ENCODE assay signal across 26 cellular contexts in the genomic region with DNA sequence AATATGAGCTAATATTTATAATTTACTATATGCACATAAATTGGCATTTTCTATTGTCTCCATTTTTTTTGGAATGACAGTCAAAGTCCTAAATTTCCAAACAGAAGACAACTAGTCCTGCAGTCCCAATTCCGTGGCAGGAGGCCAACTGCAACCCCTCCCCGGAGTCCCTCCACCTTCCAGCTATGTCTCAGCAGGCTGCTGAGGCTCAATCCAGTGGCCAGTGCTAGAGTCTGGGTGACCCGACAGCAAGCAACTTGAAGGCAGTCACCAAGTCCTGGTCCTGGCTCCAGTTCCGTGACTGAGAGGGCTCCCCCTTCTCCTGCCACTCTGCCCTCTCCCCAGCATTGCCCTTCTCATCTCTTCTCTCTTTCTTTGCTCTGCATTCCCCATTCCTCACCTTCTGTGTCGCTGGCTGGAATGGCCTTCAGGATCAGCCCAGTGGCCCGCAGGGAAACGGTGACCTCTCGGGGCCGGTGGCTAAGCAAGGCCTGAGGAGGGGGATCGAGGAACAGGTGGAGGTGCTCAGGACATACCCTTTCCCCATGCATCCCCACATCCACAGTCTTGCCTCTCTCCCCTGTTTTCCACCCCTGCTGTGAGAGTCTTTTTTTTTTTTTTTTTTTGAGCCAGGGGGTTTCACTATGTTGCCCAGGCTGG. TPM values are rescaled to one million over a fixed set of nuclear protein-coding genes. Genes with fewer than 3 reads are reported as not detected.
"Had no signal": no experiment of that assay in that cellular context is flagged by ENCODE, and none has a peak within 500 bp of the region (broad histone marks: within the 10 kb centered on the region; RNA-seq: fewer than 3 reads in every experiment).

No MANE protein-coding gene starts in this region.

- H3K9ac ChIP-seq: neural progenitor cell had no signal

- H3K27me3 ChIP-seq: brain microvascular endothelial cell, neural progenitor cell, uterus had no signal

- H3K4me2 ChIP-seq: neural progenitor cell had no signal

- H2AFZ ChIP-seq: neural progenitor cell had no signal

- H3K4me3 Mint-ChIP-seq: mesothelial cell of epicardium; naive thymus-derived CD8-positive, alpha-beta T cell; neural progenitor cell; stimulated activated naive CD8-positive, alpha-beta T cell treated with anti-CD3 and anti-CD28 coated beads, Interleukin-15, Interleukin-2, amounts not matched to agents 100 ng/mL and 50 ng/mL, for 24 hours; WTC11 had no signal

- H3K4me3 ChIP-seq: neural progenitor cell, psoas muscle, tibial artery, uterus had no signal

- H3K27ac Mint-ChIP-seq: mesothelial cell of epicardium; neural progenitor cell; stimulated activated naive CD8-positive, alpha-beta T cell treated with anti-CD3 and anti-CD28 coated beads, Interleukin-15, Interleukin-2, amounts not matched to agents 100 ng/mL and 50 ng/mL, for 24 hours; WTC11 had no signal

- H3K36me3 Mint-ChIP-seq: mesothelial cell of epicardium, neural progenitor cell, WTC11 had no signal

- H3K27ac ChIP-seq: brain microvascular endothelial cell, neural progenitor cell, psoas muscle, tibial artery, uterus had no signal

- H3K4me1 Mint-ChIP-seq: mesothelial cell of epicardium, neural progenitor cell had no signal

- H3K36me3 ChIP-seq: brain microvascular endothelial cell, neural progenitor cell, tibial artery, uterus had no signal

- H3K4me1 ChIP-seq: neural progenitor cell, psoas muscle, tibial artery, uterus had no signal

- FAIRE-seq: colon, endometrium, kidney had no signal

- H3K27me3 Mint-ChIP-seq: naive thymus-derived CD8-positive, alpha-beta T cell had no signal

- DNase-seq: activated T-cell treated with anti-CD3 and anti-CD28 coated beads, Interleukin-2, amount 50 U/mL, for 1 hour; aorta; brain microvascular endothelial cell; central memory CD4-positive, alpha-beta T cell; foreskin fibroblast; kidney; naive thymus-derived CD8-positive, alpha-beta T cell; psoas muscle; right cardiac atrium; stimulated activated CD4-positive, alpha-beta T cell treated with anti-CD3 and anti-CD28 coated beads, Interleukin-4, amount 100 ng/mL, for 4 hours; substantia nigra; T-helper 1 cell; T-helper 9 cell; uterus had no signal

- ATAC-seq: activated naive CD4-positive, alpha-beta T cell treated with anti-CD3 and anti-CD28 coated beads, Interleukin-2, amount 50 U/mL, for 72 hours; naive thymus-derived CD8-positive, alpha-beta T cell; psoas muscle; right cardiac atrium; WTC11 had no signal

- H3K9me3 ChIP-seq: tibial artery, uterus had no signal

RNA-seq across cellular contexts. Expression of a gene that starts 22.4 kb away (rescaled TPM):
- total RNA-seq: epithelial cell of proximal tubule, fibroblast of lung, lung microvascular endothelial cell, osteoblast, psoas muscle, right cardiac atrium had no signal
- polyA plus RNA-seq: aorta; fibroblast of lung; naive thymus-derived CD8-positive, alpha-beta T cell; psoas muscle had no signal

RNA-seq across cellular contexts. Expression of a gene that starts 45.9 kb away (rescaled TPM):
- total RNA-seq: epithelial cell of proximal tubule, fibroblast of lung, lung microvascular endothelial cell, mesothelial cell of epicardium, osteoblast had no signal
